3 cellular contexts compared by ENCODE assay signal in genomic region chr2:21895200-21895599, GRCh38.
"Had no signal": no experiment of that assay in that cellular context is flagged by ENCODE, and none has a peak within 500 bp of the region (broad histone marks: within the 10 kb centered on the region; RNA-seq: fewer than 3 reads in every experiment).

No MANE protein-coding gene starts in this region.

- H3K4me3 ChIP-seq: GM12878 had no signal

- DNase-seq: GDM1, GF-D8 had no signal
